8 cellular contexts compared by ENCODE assay signal in the genomic region with DNA sequence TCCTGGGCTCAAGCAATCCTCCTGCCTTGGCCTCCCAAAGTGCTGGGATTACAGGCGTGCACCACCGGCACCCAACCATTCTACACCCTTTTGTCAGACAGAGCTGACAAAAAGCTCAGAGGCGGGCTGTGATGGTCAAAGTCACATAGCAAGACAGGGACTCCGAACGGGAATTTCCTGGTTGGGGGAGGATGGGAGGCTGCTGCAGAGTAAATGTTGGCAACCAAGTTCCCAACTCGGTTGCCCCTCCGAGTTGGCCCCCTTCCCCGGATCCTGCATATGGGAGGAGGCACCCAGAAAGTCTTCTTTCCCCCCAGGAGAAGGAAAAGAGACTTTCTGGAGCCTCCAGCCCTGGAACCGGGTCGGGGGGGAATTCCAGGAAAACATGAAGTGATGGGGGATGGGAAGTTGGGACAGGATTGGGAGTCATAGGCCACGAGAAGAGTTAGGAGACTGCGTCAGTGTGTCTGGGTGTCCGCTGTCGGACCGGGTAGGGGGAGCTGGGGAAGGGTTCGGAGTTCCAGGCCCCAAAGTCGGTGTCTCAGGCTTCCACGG. TPM values are rescaled to one million over a fixed set of nuclear protein-coding genes. Genes with fewer than 3 reads are reported as not detected.
DNase-seq lines count a peak whose midpoint lies in the region; ATAC-seq and TF ChIP-seq lines count a peak whose summit lies in the region.

No MANE protein-coding gene starts in this region.

- WGBS in esophagus, 2 donors: 58 to 59% methylated on average over 18 of the region's 18 CpGs

- TSS peak; percentile 62 for BruUV-seq in PC-3 (replicated peaks; lab: Mats Ljungman, UMichigan)

- no peak for TF ChIP-seq RAD21 in neural cell (conservative IDR thresholded peaks at IDR 0.05)

- H4K20me1 ChIP-seq in BLaER1 (peaks cover 12% of the 10 kb centered on the region; the same call in 1 of the 2 replicates), PC-3 (ENCODE audit: low read length) (no peaks in the 10 kb centered on the region), neural cell (ENCODE audit: insufficient read depth) (no peaks in the 10 kb centered on the region)

- H3K9me3 ChIP-seq in BLaER1 (no peaks in the 10 kb centered on the region), PC-3 (ENCODE audit: low read length) (no peaks in the 10 kb centered on the region), esophagus (ENCODE audit: control insufficient read depth in 2 of 2, insufficient read depth in 1 of 2, low read depth in 1 of 2, low read length in 1 of 2) (no peaks in the 10 kb centered on the region), neural cell (ENCODE audit: low read length) (no peaks in the 10 kb centered on the region)

- no peak overlapping the region for H3K27ac ChIP-seq in BLaER1
- H3K27ac ChIP-seq in PC-3 (ENCODE audit: low read length): no peak overlapping the region
- peak overlapping the region; percentile 84 to 87 for H3K27ac ChIP-seq in esophagus (ENCODE audit: low read depth in 2 of 2, low read length in 1 of 2)
- H3K27ac ChIP-seq in neural cell (ENCODE audit: low read length): no peak overlapping the region

- H3K27me3 ChIP-seq in BLaER1 (no peaks in the 10 kb centered on the region), PC-3 (ENCODE audit: low read length) (no peaks in the 10 kb centered on the region), esophagus (ENCODE audit: control insufficient read depth in 1 of 2, insufficient read depth in 2 of 2, low read length in 2 of 2) (no peaks in the 10 kb centered on the region), neural cell (ENCODE audit: insufficient read depth, low read depth, low read length) (no peaks in the 10 kb centered on the region)

- intact Hi-C loops in PC-3 (cut with micrococcal nuclease): loop anchor here (1.0 kb wide), 2 partner anchors 43 to 125 kb away; no protein-coding TSS in a partner anchor

- CTCF ChIA-PET in PC-3 (lab: Charles Lee): interaction anchor here (0.5 to 1.4 kb wide), 12 partner anchors 17 to 167 kb away, joined by 3 to 16 read pairs (median 4); partner anchors contain the start of gene SMTN

- no peak for DNase-seq in PC-3
- DNase-seq in GM19240 (ENCODE audit: insufficient read length, low spot score): no peak
- no peak for DNase-seq in central memory CD4-positive, alpha-beta T cell
- DNase-seq in activated CD4-positive, CD25-positive, alpha-beta regulatory T cell (lab: John Stamatoyannopoulos, UW): no peak
- DNase-seq in anterior cingulate cortex (lab: John Stamatoyannopoulos, UW): no peak

- H3K36me3 ChIP-seq in BLaER1 (peaks cover 24% of the 10 kb centered on the region), PC-3 (ENCODE audit: low read depth, low read length) (peaks cover 4% of the 10 kb centered on the region; the same call in 1 of the 2 replicates), esophagus (ENCODE audit: control insufficient read depth in 2 of 2, insufficient read depth in 2 of 2, low read length in 1 of 2) (peaks cover 0 to 6% of the 10 kb centered on the region in 2 donors), neural cell (ENCODE audit: insufficient read depth, low read length) (no peaks in the 10 kb centered on the region)

- peak overlapping the region; percentile 88 for H3K4me2 ChIP-seq in BLaER1
- peak overlapping the region; percentile 84 for H3K4me2 ChIP-seq in PC-3 (ENCODE audit: low read length)
- H3K4me2 ChIP-seq in neural cell (ENCODE audit: low read length): no peak overlapping the region

- H2AFZ ChIP-seq in PC-3 (ENCODE audit: low read length) (peak overlapping the region; percentile 79), neural cell (ENCODE audit: low read depth, low read length) (no peak overlapping the region)

- H3K9ac ChIP-seq in BLaER1 (peak overlapping the region; percentile 71; the same call in 1 of the 2 replicates), PC-3 (ENCODE audit: low read length) (peak overlapping the region; percentile 66), neural cell (ENCODE audit: low read length) (peak overlapping the region; percentile 46)

- POLR2A ChIA-PET in PC-3 (lab: Charles Lee; ENCODE audit: unreplicated experiment): interaction anchor here (0.6 to 0.9 kb wide), 2 partner anchors 138 to 424 kb away, joined by 3 to 4 read pairs; partner anchors contain the start of genes MORC2 and TUG1

- no peak for TF ChIP-seq EP300 in neural cell (conservative IDR thresholded peaks at IDR 0.05; ENCODE audit: poor library complexity, severe bottlenecking)

- no peak for ATAC-seq in PC-3

- H3F3A ChIP-seq in PC-3 (ENCODE audit: low read length, unreplicated experiment) (no peaks in the 10 kb centered on the region), neural cell (ENCODE audit: insufficient read depth, low read length, poor library complexity, severe bottlenecking) (no peaks in the 10 kb centered on the region)

- H3K4me3 ChIP-seq in BLaER1: peak overlapping the region; percentile 63
- H3K4me3 ChIP-seq in PC-3 (ENCODE audit: low read length): peak overlapping the region; percentile 74
- H3K4me3 ChIP-seq in esophagus (ENCODE audit: low read depth in 1 of 2, low read length in 2 of 2): peak overlapping the region; percentile 28 to 61
- H3K4me3 ChIP-seq in neural cell (ENCODE audit: low read length): peak overlapping the region; percentile 71

- H3K79me2 ChIP-seq in PC-3 (ENCODE audit: low read length) (no peaks in the 10 kb centered on the region), neural cell (replicated peaks; ENCODE audit: insufficient read depth, low read length) (no peaks in the 10 kb centered on the region)

- H3K9me2 ChIP-seq in PC-3 (replicated peaks; ENCODE audit: low read length): no peaks in the 10 kb centered on the region
- H3K9me2 ChIP-seq in neural cell (ENCODE audit: insufficient read depth, low read length): no peaks in the 10 kb centered on the region

- H3K4me1 ChIP-seq in BLaER1 (peaks cover 31% of the 10 kb centered on the region), PC-3 (ENCODE audit: insufficient read depth, low read length) (peaks cover 4% of the 10 kb centered on the region; the same call in 1 of the 2 replicates), esophagus (ENCODE audit: control insufficient read depth in 2 of 2, insufficient read depth in 2 of 2, low read length in 1 of 2) (peaks cover 0 to 8% of the 10 kb centered on the region in 2 donors)

- TF ChIP-seq CTCF in PC-3 (conservative IDR thresholded peaks at IDR 0.05; ENCODE audit: low read depth, low read length) (no peak), neural cell (IDR thresholded peaks at IDR 0.05; ENCODE audit: poor library complexity, severe bottlenecking) (no peak)

TF ChIP-seq in neural cell, 6 proteins besides CTCF, POLR2A, EP300 and RAD21:
- TF ChIP-seq MXI1 (conservative IDR thresholded peaks at IDR 0.05; ENCODE audit: poor library complexity, severe bottlenecking) (no peak), EZH2 (IDR thresholded peaks at IDR 0.05; ENCODE audit: borderline replicate concordance, insufficient read depth, low read length, poor library complexity, severe bottlenecking) (no peak), TAF1 (IDR thresholded peaks at IDR 0.05; ENCODE audit: low read depth) (no peak), SMC3 (conservative IDR thresholded peaks at IDR 0.05; ENCODE audit: poor library complexity) (no peak), POLR2AphosphoS5 (IDR thresholded peaks at IDR 0.05) (no peak)
- TF ChIP-seq, protein P1, sequence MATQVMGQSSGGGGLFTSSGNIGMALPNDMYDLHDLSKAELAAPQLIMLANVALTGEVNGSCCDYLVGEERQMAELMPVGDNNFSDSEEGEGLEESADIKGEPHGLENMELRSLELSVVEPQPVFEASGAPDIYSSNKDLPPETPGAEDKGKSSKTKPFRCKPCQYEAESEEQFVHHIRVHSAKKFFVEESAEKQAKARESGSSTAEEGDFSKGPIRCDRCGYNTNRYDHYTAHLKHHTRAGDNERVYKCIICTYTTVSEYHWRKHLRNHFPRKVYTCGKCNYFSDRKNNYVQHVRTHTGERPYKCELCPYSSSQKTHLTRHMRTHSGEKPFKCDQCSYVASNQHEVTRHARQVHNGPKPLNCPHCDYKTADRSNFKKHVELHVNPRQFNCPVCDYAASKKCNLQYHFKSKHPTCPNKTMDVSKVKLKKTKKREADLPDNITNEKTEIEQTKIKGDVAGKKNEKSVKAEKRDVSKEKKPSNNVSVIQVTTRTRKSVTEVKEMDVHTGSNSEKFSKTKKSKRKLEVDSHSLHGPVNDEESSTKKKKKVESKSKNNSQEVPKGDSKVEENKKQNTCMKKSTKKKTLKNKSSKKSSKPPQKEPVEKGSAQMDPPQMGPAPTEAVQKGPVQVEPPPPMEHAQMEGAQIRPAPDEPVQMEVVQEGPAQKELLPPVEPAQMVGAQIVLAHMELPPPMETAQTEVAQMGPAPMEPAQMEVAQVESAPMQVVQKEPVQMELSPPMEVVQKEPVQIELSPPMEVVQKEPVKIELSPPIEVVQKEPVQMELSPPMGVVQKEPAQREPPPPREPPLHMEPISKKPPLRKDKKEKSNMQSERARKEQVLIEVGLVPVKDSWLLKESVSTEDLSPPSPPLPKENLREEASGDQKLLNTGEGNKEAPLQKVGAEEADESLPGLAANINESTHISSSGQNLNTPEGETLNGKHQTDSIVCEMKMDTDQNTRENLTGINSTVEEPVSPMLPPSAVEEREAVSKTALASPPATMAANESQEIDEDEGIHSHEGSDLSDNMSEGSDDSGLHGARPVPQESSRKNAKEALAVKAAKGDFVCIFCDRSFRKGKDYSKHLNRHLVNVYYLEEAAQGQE (IDR thresholded peaks at IDR 0.05; ENCODE audit: borderline replicate concordance): no peak

RNA-seq across cellular contexts. Expression of gene SELENOM, which starts 0.6 kb away (rescaled TPM):
- total RNA-seq in PC-3 (2014; rRNA removed): 36.8 and 56.7 TPM in 2 replicates
- 100 to 1,000 TPM in 1 of 2 donors, 10 to 100 TPM in 1; 41.1 to 127 TPM for polyA plus RNA-seq in esophagus
- 6.3 and 6.6 TPM in 2 replicates for polyA plus RNA-seq in neural cell
- polyA minus RNA-seq in neural cell: 2.1 TPM in 1 of 2 replicates, not detected in the other

RNA-seq across cellular contexts. Expression of gene INPP5J, which starts 16.0 kb away (rescaled TPM):
- total RNA-seq in PC-3 (2014; rRNA removed): 2.1 and 3.1 TPM in 2 replicates
- 1 to 10 TPM; 1.6 to 3.3 TPM for polyA plus RNA-seq in esophagus
- 3.7 and 9.4 TPM in 2 replicates for polyA plus RNA-seq in neural cell
- polyA minus RNA-seq in neural cell: 5.1 and 6.0 TPM in 2 replicates

RNA-seq across cellular contexts. Expression of gene SMTN, which starts 25.6 kb away (rescaled TPM):
- total RNA-seq in PC-3 (2014; rRNA removed): 145 and 167 TPM in 2 replicates
- 100 to 1,000 TPM; 100 to 103 TPM for polyA plus RNA-seq in esophagus
- 2.8 and 3.4 TPM in 2 replicates for polyA plus RNA-seq in neural cell
- 3.5 and 5.6 TPM in 2 replicates for polyA minus RNA-seq in neural cell

RNA-seq across cellular contexts. Expression of gene PLA2G3, which starts 33.6 kb away (rescaled TPM):
- not detected in 2 replicates for total RNA-seq in PC-3 (2014; rRNA removed)
- polyA plus RNA-seq in esophagus (10 to 100 TPM in 1 of 2 donors, 1 to 10 TPM in 1; 5.3 to 13.1 TPM), neural cell (not detected in 2 replicates)
- not detected in 2 replicates for polyA minus RNA-seq in neural cell

RNA-seq across cellular contexts. Expression of gene RNF185, which starts 53.3 kb away (rescaled TPM):
- total RNA-seq in PC-3 (2014; rRNA removed): 15.3 and 15.8 TPM in 2 replicates
- polyA plus RNA-seq in esophagus (10 to 100 TPM; 14.4 to 22.4 TPM), neural cell (38.5 and 42.2 TPM in 2 replicates)
- 34.3 and 38.0 TPM in 2 replicates for polyA minus RNA-seq in neural cell

Comparison
In these comparisons a context has a peak if more than half of its experiments do, and no peak if none do; other contexts are left out.
1. H3K27ac ChIP-seq: peak in esophagus (2 of 2); none in BLaER1 (single experiment), PC-3 (single experiment) and neural cell (single experiment).
2. RNA of gene SMTN, which starts 25.6 kb away (polyA plus RNA-seq): 100 to 103 TPM in esophagus; 2.8 to 3.4 TPM in neural cell; every median in the first group is over 10 times any median in the second.
3. Peak in every context shown above with its lines, with median percentiles within 50 percentile points of each other: H3K4me3 ChIP-seq and H3K9ac ChIP-seq.